ENCODE assay signal across 16 cellular contexts in the genomic region with DNA sequence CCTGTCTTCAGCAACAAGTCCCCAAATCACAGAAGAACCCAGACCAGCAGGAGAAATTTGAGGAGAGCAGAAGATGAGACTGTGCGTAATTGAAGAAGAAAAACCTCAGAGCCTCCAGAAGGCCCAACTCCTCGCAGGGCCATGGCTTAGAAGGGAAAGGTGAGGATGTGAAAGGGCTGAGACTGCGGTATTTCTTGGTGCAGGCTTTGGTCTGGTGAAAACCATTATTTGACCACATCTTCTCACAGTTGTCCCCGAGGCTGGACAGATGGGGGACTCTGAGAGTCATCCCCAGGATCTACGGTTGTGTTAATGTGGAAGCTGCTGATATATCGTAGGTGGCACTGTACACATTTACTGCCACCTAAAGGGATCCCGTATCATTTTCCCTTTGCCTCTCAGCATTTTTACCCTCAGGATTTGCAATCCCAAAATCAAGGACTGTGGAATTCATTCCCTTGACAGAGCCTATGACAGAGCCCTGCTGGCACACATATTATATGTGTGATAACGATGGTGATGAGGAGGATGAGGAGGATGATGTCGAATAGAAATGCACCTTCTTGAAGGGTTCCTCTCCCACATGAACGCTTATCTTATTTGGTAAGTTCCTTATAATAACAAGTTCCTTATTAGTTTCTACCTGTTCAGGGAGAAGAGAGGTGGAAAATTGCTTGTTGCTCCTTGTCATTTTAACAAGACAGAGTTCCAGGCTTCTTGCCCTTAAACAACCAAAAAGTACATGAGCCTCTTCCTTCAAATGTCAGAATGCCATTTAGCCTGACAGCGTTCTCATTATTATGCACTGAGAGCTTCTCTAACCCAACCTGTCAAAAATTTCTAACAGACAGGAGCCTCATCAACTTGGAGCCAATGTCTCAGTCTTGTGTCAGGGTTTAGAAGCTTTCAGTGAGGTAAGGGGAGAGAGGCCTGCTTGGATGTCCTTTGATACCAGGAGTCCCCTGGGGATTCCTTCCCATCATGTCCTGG.
DNase-seq lines count a peak whose midpoint lies in the region; ATAC-seq and TF ChIP-seq lines count a peak whose summit lies in the region.
"Had no signal": no experiment of that assay in that cellular context is flagged by ENCODE, and none has a peak within 500 bp of the region (broad histone marks: within the 10 kb centered on the region; RNA-seq: fewer than 3 reads in every experiment).

No MANE protein-coding gene starts in this region.

- BruUV-seq in HCT116 (replicated peaks; lab: Mats Ljungman, UMichigan): no TSS peak

- H3K9me3 ChIP-seq in HCT116 (ENCODE audit: control insufficient read depth in 1 of 2, insufficient read depth in 1 of 2, low read depth in 1 of 2, low read length in 2 of 2) (no peaks in the 10 kb centered on the region), spleen (no peaks in the 10 kb centered on the region)
- H3K9me3 ChIP-seq: MG63 had no signal

- H3K79me2 ChIP-seq in HCT116 (ENCODE audit: insufficient read depth, low read length): no peaks in the 10 kb centered on the region

- intact Hi-C loops in HCT116 (cut with micrococcal nuclease) (no loop called here), spleen (cut with DNase I; ENCODE audit: low total_unique reads) (no loop called here)

- H3K36me3 ChIP-seq in HCT116 (ENCODE audit: control insufficient read depth in 1 of 2, insufficient read depth in 2 of 2, low read length in 2 of 2) (no peaks in the 10 kb centered on the region), spleen (no peaks in the 10 kb centered on the region)
- H3K36me3 ChIP-seq: MG63 had no signal

- TF ChIP-seq POLR2A in HCT116 (IDR thresholded peaks at IDR 0.05; ENCODE audit: borderline replicate concordance, extremely low read depth, insufficient read depth, insufficient read length) (no peak), spleen (IDR thresholded peaks at IDR 0.05) (no peak)

- H3K27me3 ChIP-seq in HCT116 (ENCODE audit: insufficient read depth, low read length): no peaks in the 10 kb centered on the region
- peaks cover 0 to 18% (median 0%) of the 10 kb centered on the region in 7 donors for H3K27me3 ChIP-seq in spleen (replicated peaks in 1 of 7)
- H3K27me3 ChIP-seq: MG63 had no signal

- CTCF ChIA-PET in HCT116 (lab: Charles Lee): no interaction called here

- peak; percentile 45; the same call in 1 of the 2 replicates for TF ChIP-seq RAD21 in HCT116 (IDR thresholded peaks at IDR 0.05; ENCODE audit: low read depth)

- ATAC-seq in HCT116 (no peak), GM21723 (IDR thresholded peaks at IDR 0.05; ENCODE audit: unreplicated experiment) (no peak)
- ATAC-seq: Right ventricle myocardium inferior, SK-N-SH treated with all-trans-retinoic acid at 6 μM for 48 hours had no signal

- H3K4me3 ChIP-seq in HCT116 (replicated peaks in 1 of 2; ENCODE audit: low read depth in 1 of 2, low read length in 2 of 2) (no peak overlapping the region), coronary artery (no peak overlapping the region), spleen (no peak overlapping the region)
- H3K4me3 ChIP-seq: MG63 had no signal

- no peak for DNase-seq in HCT116 (ENCODE audit: low read depth, low spot score)
- DNase-seq in NCI-H69 (lab: John Stamatoyannopoulos, UW): peak; percentile 21
- DNase-seq in coronary artery (ENCODE audit: low spot score): peak; percentile 35
- peak; percentile 17 for DNase-seq in spleen
- no peak for DNase-seq in CD1c-positive myeloid dendritic cell (ENCODE audit: extremely low spot score)
- DNase-seq in T-helper 1 cell: no peak
- DNase-seq: CD8-positive, alpha-beta memory T cell; DMS 273 treated with DMSO at 0.1 percent for 48 hours; MG63; NCI-H1092 treated with DMSO at 0.1 percent for 48 hours; NCI-H1694 had no signal

- H3K4me1 ChIP-seq in HCT116 (ENCODE audit: control insufficient read depth in 1 of 2, insufficient read depth in 2 of 2, low read length in 2 of 2) (peaks cover 23 to 25% of the 10 kb centered on the region in 2 experiments), spleen (no peaks in the 10 kb centered on the region)

- H3K9me2 ChIP-seq in HCT116 (ENCODE audit: insufficient read depth): no peaks in the 10 kb centered on the region

- H3K9ac ChIP-seq in HCT116 (ENCODE audit: low read length): no peak overlapping the region
- H3K9ac ChIP-seq: KMS-11 had no signal

- no peak overlapping the region for H3K27ac ChIP-seq in HCT116 (ENCODE audit: low read depth, low read length)
- no peak overlapping the region for H3K27ac ChIP-seq in coronary artery
- H3K27ac ChIP-seq in spleen: no peak overlapping the region
- H3K27ac ChIP-seq: HL-60, KMS-11 had no signal

- TF ChIP-seq CTCF in HCT116 (IDR thresholded peaks at IDR 0.05 in 2 of 3, conservative IDR thresholded peaks at IDR 0.05 in 1 of 3; ENCODE audit: borderline replicate concordance in 1 of 3, insufficient read depth in 1 of 3, low read depth in 2 of 3, low read length in 2 of 3): no peak
- TF ChIP-seq CTCF in coronary artery (IDR thresholded peaks at IDR 0.05): no peak
- no peak for TF ChIP-seq CTCF in spleen (IDR thresholded peaks at IDR 0.05 in 8 of 11, conservative IDR thresholded peaks at IDR 0.05 in 3 of 11)

- POLR2A ChIA-PET in HCT116 (lab: Charles Lee): interaction anchor here (0.6 kb wide), 1 partner anchor 489 kb away, joined by 4 read pairs; no protein-coding TSS in a partner anchor

- no peak overlapping the region for H2AFZ ChIP-seq in HCT116 (ENCODE audit: low read depth, low read length, poor library complexity, severe bottlenecking)

- no peaks in the 10 kb centered on the region for H4K20me1 ChIP-seq in HCT116 (ENCODE audit: insufficient read depth)

- RAD21 ChIA-PET in HCT116 (lab: Charles Lee; ENCODE audit: low non-redundant PET in 1 of 2, low total read pairs in 2 of 2, uncharacterized antibody in 2 of 2, unreplicated experiment in 2 of 2): no interaction called here

- WGBS in spleen, 5 donors: 85 to 95% (median 89%) methylated on average over 10 to 11 of the region's 11 CpGs

- H3K4me2 ChIP-seq in HCT116 (ENCODE audit: low read length): no peak overlapping the region
- H3K4me2 ChIP-seq: KMS-11 had no signal

TF ChIP-seq in HCT116, 20 proteins besides CTCF, POLR2A, EP300 and RAD21 (continues in another document):
- TF ChIP-seq SRF (IDR thresholded peaks at IDR 0.05; ENCODE audit: low read depth) (no peak), YY1 (IDR thresholded peaks at IDR 0.05; ENCODE audit: extremely low read depth, insufficient replicate concordance, low read depth, low read length) (no peak), TCF7L2 (IDR thresholded peaks at IDR 0.05; ENCODE audit: borderline replicate concordance, extremely low read depth, insufficient read depth, insufficient read length) (no peak), ELF1 (IDR thresholded peaks at IDR 0.05; ENCODE audit: borderline replicate concordance, low read depth) (no peak), SP1 (IDR thresholded peaks at IDR 0.05; ENCODE audit: low read depth) (no peak), POLR2AphosphoS5 (IDR thresholded peaks at IDR 0.05; ENCODE audit: low read depth, low read length) (no peak), CEBPB (IDR thresholded peaks at IDR 0.05; ENCODE audit: low read depth) (no peak), JUND (IDR thresholded peaks at IDR 0.05) (no peak), ZNF274 (IDR thresholded peaks at IDR 0.05; ENCODE audit: low read depth, low read length) (no peak), FOSL1 (IDR thresholded peaks at IDR 0.05; ENCODE audit: low read depth) (no peak), EGR1 (IDR thresholded peaks at IDR 0.05; ENCODE audit: low read depth) (no peak), CBX3 (IDR thresholded peaks at IDR 0.05; ENCODE audit: low read depth) (no peak)
- TF ChIP-seq, protein P1, sequence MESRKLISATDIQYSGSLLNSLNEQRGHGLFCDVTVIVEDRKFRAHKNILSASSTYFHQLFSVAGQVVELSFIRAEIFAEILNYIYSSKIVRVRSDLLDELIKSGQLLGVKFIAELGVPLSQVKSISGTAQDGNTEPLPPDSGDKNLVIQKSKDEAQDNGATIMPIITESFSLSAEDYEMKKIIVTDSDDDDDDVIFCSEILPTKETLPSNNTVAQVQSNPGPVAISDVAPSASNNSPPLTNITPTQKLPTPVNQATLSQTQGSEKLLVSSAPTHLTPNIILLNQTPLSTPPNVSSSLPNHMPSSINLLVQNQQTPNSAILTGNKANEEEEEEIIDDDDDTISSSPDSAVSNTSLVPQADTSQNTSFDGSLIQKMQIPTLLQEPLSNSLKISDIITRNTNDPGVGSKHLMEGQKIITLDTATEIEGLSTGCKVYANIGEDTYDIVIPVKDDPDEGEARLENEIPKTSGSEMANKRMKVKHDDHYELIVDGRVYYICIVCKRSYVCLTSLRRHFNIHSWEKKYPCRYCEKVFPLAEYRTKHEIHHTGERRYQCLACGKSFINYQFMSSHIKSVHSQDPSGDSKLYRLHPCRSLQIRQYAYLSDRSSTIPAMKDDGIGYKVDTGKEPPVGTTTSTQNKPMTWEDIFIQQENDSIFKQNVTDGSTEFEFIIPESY (IDR thresholded peaks at IDR 0.05; ENCODE audit: extremely low read depth, insufficient replicate concordance, low read length): no peak
- TF ChIP-seq, protein P2, sequence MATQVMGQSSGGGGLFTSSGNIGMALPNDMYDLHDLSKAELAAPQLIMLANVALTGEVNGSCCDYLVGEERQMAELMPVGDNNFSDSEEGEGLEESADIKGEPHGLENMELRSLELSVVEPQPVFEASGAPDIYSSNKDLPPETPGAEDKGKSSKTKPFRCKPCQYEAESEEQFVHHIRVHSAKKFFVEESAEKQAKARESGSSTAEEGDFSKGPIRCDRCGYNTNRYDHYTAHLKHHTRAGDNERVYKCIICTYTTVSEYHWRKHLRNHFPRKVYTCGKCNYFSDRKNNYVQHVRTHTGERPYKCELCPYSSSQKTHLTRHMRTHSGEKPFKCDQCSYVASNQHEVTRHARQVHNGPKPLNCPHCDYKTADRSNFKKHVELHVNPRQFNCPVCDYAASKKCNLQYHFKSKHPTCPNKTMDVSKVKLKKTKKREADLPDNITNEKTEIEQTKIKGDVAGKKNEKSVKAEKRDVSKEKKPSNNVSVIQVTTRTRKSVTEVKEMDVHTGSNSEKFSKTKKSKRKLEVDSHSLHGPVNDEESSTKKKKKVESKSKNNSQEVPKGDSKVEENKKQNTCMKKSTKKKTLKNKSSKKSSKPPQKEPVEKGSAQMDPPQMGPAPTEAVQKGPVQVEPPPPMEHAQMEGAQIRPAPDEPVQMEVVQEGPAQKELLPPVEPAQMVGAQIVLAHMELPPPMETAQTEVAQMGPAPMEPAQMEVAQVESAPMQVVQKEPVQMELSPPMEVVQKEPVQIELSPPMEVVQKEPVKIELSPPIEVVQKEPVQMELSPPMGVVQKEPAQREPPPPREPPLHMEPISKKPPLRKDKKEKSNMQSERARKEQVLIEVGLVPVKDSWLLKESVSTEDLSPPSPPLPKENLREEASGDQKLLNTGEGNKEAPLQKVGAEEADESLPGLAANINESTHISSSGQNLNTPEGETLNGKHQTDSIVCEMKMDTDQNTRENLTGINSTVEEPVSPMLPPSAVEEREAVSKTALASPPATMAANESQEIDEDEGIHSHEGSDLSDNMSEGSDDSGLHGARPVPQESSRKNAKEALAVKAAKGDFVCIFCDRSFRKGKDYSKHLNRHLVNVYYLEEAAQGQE (IDR thresholded peaks at IDR 0.05; ENCODE audit: low read depth): no peak

Comparison
In these comparisons a context has a peak if more than half of its experiments do, and no peak if none do; other contexts are left out.
1. DNase-seq: peak in NCI-H69 (single experiment), coronary artery (single experiment) and spleen (single experiment); none in HCT116 (single experiment), CD1c-positive myeloid dendritic cell (single experiment) and T-helper 1 cell (0 of 5).